In genomic region chr4:70901984-70902576, GRCh38 we compare ENCODE assay signal across 8 cellular contexts. TPM values are rescaled to one million over a fixed set of nuclear protein-coding genes. Genes with fewer than 3 reads are reported as not detected.
DNase-seq lines count a peak whose midpoint lies in the region; ATAC-seq and TF ChIP-seq lines count a peak whose summit lies in the region.

Gene MOB1B, plus strand, starts transcription at chr4:70902369. Its CDS starts 168 bp downstream, at chr4:70902537.

- H3K4me3 ChIP-seq in cardiac fibroblast (replicated peaks in 1 of 2; ENCODE audit: low read depth in 2 of 2, low read length in 2 of 2), result peak within 1 kb of the TSS; percentile 85 to 86

- peak within 1 kb of the TSS; percentile 87 for H3K27ac Mint-ChIP-seq in WTC11

- peak; percentile 94 for ATAC-seq in HG03066 (IDR thresholded peaks at IDR 0.05; ENCODE audit: low read depth, unreplicated experiment)
- peak; percentile 94 for ATAC-seq in WTC11

- H3K36me3 Mint-ChIP-seq in WTC11, result peaks cover 25% of the 10 kb centered on the region

- TF ChIP-seq CTCF in WTC11 (IDR thresholded peaks at IDR 0.05) (no peak), cardiac fibroblast (IDR thresholded peaks at IDR 0.05; ENCODE audit: low read depth, low read length) (peak; percentile 44)

- DNase-seq in ACHN (peak; percentile 85), NCI-H2196 treated with DMSO at 0.1 percent for 48 hours (lab: John Stamatoyannopoulos, UW; ENCODE audit: unreplicated experiment) (peak; percentile 20), WTC11 (ENCODE audit: low spot score) (peak; percentile 95), cardiac fibroblast (ENCODE audit: low read depth in 2 of 2) (peak; percentile 86 to 92), inferior parietal cortex (ENCODE audit: extremely low spot score) (peak; percentile 66)
- peak; percentile 73 to 81 for DNase-seq in stimulated activated CD4-positive, alpha-beta T cell treated with anti-CD3 and anti-CD28 coated beads, Interleukin-12 subunit alpha, Interleukin-12 subunit beta, amount 100 ng/mL, for 24 hours (ENCODE audit: low read depth in 2 of 2)

- POLR2A ChIA-PET in WTC11 (lab: Charles Lee), result interaction anchor here (0.5 to 1.7 kb wide), 9 partner anchors 9 to 197 kb away, joined by 3 to 18 read pairs (median 4); partner anchors contain the start of genes DCK and GRSF1

- H3K9me3 Mint-ChIP-seq in WTC11, result no peaks in the 10 kb centered on the region

- H3K4me1 Mint-ChIP-seq in WTC11, result peaks cover 14% of the 10 kb centered on the region

- H3K27me3 Mint-ChIP-seq in WTC11 (ENCODE audit: low read depth), result no peaks in the 10 kb centered on the region

- CTCF ChIA-PET in WTC11 (lab: Charles Lee), result interaction anchor here (0.6 to 1.5 kb wide), 14 partner anchors 9 to 219 kb away, joined by 3 to 11 read pairs (median 4); partner anchors contain the start of genes DCK and GRSF1

- H3K4me3 Mint-ChIP-seq in WTC11, result peak within 1 kb of the TSS; percentile 98

- in situ Hi-C loops in ACHN (cut with HindIII; ENCODE audit: low pct_ligation_motif_present, low pct_unique_long_range_greater_than_20kb, low sequenced_read_pairs), result no loop called here

- peak; percentile 33 for TF ChIP-seq POLR2A in GM18526 (IDR thresholded peaks at IDR 0.05; ENCODE audit: extremely low read depth, insufficient read length)

TF ChIP-seq in WTC11, 78 proteins besides CTCF, POLR2A, EP300 and RAD21 (continues in another document):
- TF ChIP-seq GRHL2 (CRISPR knock-in tag; IDR thresholded peaks at IDR 0.05; ENCODE audit: insufficient replicate concordance, severe bottlenecking) (no peak), ZNF263 (CRISPR knock-in tag; IDR thresholded peaks at IDR 0.05; ENCODE audit: low read depth) (no peak), AR (CRISPR knock-in tag; IDR thresholded peaks at IDR 0.05) (no peak), USF1 (CRISPR knock-in tag; IDR thresholded peaks at IDR 0.05) (0 out of 2 replicates have a peak, but pooled peaks have one; percentile 46), ATF3 (CRISPR knock-in tag; conservative IDR thresholded peaks at IDR 0.05) (no peak), E2F4 (CRISPR knock-in tag; IDR thresholded peaks at IDR 0.05; ENCODE audit: borderline replicate concordance, low read depth) (no peak), CDX4 (CRISPR knock-in tag; IDR thresholded peaks at IDR 0.05; ENCODE audit: borderline replicate concordance) (no peak), FOXK1 (CRISPR knock-in tag; IDR thresholded peaks at IDR 0.05) (peak; percentile 65; the same call in 1 of the 2 replicates), TP53 (CRISPR knock-in tag; IDR thresholded peaks at IDR 0.05) (no peak), TEAD4 (CRISPR knock-in tag; IDR thresholded peaks at IDR 0.05) (no peak), ZNF671 (CRISPR knock-in tag; IDR thresholded peaks at IDR 0.05) (no peak), GTF2I (CRISPR knock-in tag; conservative IDR thresholded peaks at IDR 0.05) (no peak), PRDM15 (CRISPR knock-in tag; IDR thresholded peaks at IDR 0.05) (0 out of 2 replicates have a peak, but pooled peaks have one; percentile 29), SMAD3 (CRISPR knock-in tag; IDR thresholded peaks at IDR 0.05; ENCODE audit: borderline replicate concordance) (no peak; the same call in 1 of the 2 replicates), FOXP4 (CRISPR knock-in tag; IDR thresholded peaks at IDR 0.05) (peak; percentile 49; the same call in 1 of the 2 replicates), SP1 (CRISPR knock-in tag; conservative IDR thresholded peaks at IDR 0.05) (peak; percentile 81), FOXP1 (CRISPR knock-in tag; IDR thresholded peaks at IDR 0.05; ENCODE audit: borderline replicate concordance) (peak; percentile 49), FOXJ3 (CRISPR knock-in tag; IDR thresholded peaks at IDR 0.05; ENCODE audit: borderline replicate concordance) (no peak)

RNA-seq across cellular contexts. Expression of gene MOB1B, which starts in this region (rescaled TPM):
- total RNA-seq in WTC11 (2021), result 26.1 to 28.6 TPM (median 28.0 TPM) in 3 replicates

Comparison
In these comparisons a context has a peak if more than half of its experiments do, and no peak if none do; other contexts are left out.
1. Peak in every context shown above with its lines: DNase-seq, ATAC-seq and H3K4me3 ChIP-seq.
2. DNase-seq: peak in every context shown above with its lines; median percentile 95 in WTC11; 89 in cardiac fibroblast; 85 in ACHN; 77 in stimulated activated CD4-positive, alpha-beta T cell treated with anti-CD3 and anti-CD28 coated beads, Interleukin-12 subunit alpha, Interleukin-12 subunit beta, amount 100 ng/mL, for 24 hours; 66 in inferior parietal cortex; 20 in NCI-H2196 treated with DMSO at 0.1 percent for 48 hours.